1 cellular context compared by ENCODE assay signal in genomic region chr15:66851226-66852063, GRCh38.
A peak's percentile ranks its signal among the peaks of the same experiment; 100 is the strongest.
TF ChIP-seq lines count a peak whose summit lies in the region.

No MANE protein-coding gene starts in this region.

TF ChIP-seq in K562, 482 proteins besides CTCF, POLR2A, EP300 and RAD21 (continued from another document and continues in another):
- TF ChIP-seq HMGXB4 (CRISPR knock-in tag; IDR thresholded peaks at IDR 0.05) (no peak), ZNF830 (CRISPR knock-in tag; IDR thresholded peaks at IDR 0.05) (no peak), CGGBP1 (CRISPR knock-in tag; IDR thresholded peaks at IDR 0.05) (no peak), HMG20A (CRISPR knock-in tag; conservative IDR thresholded peaks at IDR 0.05) (no peak), TSHZ1 (CRISPR knock-in tag; IDR thresholded peaks at IDR 0.05) (no peak), GABPB2 (CRISPR knock-in tag; conservative IDR thresholded peaks at IDR 0.05) (no peak), MCM7 (IDR thresholded peaks at IDR 0.05) (no peak), NR0B1 (IDR thresholded peaks at IDR 0.05; ENCODE audit: partially characterized antibody) (no peak), ETV1 (tag; conservative IDR thresholded peaks at IDR 0.05; ENCODE audit: low read depth) (no peak), C11orf30 (IDR thresholded peaks at IDR 0.05; ENCODE audit: low read depth) (no peak), FOXO4 (CRISPR knock-in tag; IDR thresholded peaks at IDR 0.05) (no peak), CSDE1 (IDR thresholded peaks at IDR 0.05) (no peak), CCAR2 (IDR thresholded peaks at IDR 0.05; ENCODE audit: low read depth, low read length) (no peak), MEIS2 (IDR thresholded peaks at IDR 0.05; ENCODE audit: partially characterized antibody) (peak; percentile 3), E2F6 (IDR thresholded peaks at IDR 0.05; ENCODE audit: borderline replicate concordance in 1 of 2, extremely low read depth in 1 of 2, insufficient read depth in 1 of 2, insufficient read length in 1 of 2, low read depth in 1 of 2, low read length in 1 of 2, poor library complexity in 1 of 2, severe bottlenecking in 1 of 2) (peak; percentile 37 to 65), MCM2 (IDR thresholded peaks at IDR 0.05; ENCODE audit: low read depth) (no peak), ZNF445 (CRISPR knock-in tag; IDR thresholded peaks at IDR 0.05; ENCODE audit: low read depth) (no peak), DMBX1 (CRISPR knock-in tag; IDR thresholded peaks at IDR 0.05; ENCODE audit: borderline replicate concordance) (0 out of 2 replicates have a peak, but pooled peaks have one; percentile 15), SRSF3 (IDR thresholded peaks at IDR 0.05; ENCODE audit: insufficient read depth, low read length) (no peak), THAP12 (CRISPR knock-in tag; IDR thresholded peaks at IDR 0.05) (no peak), THAP7 (CRISPR knock-in tag; IDR thresholded peaks at IDR 0.05) (no peak), UBTF (IDR thresholded peaks at IDR 0.05; ENCODE audit: borderline replicate concordance in 1 of 2, low read depth in 2 of 2, low read length in 2 of 2) (0 out of 4 replicates have a peak, but pooled peaks of 1 of the 2 experiments have one; percentile 23), U2AF2 (optimal IDR thresholded peaks at IDR 0.05; ENCODE audit: low read depth, low read length) (no peak), SMC3 (conservative IDR thresholded peaks at IDR 0.05; ENCODE audit: insufficient read depth, low read depth, low read length) (peak; percentile 94), HNRNPUL1 (IDR thresholded peaks at IDR 0.05; ENCODE audit: low read length) (no peak), IFI16 (CRISPR knock-in tag; IDR thresholded peaks at IDR 0.05) (no peak), ZBTB33 (CRISPR knock-in tag; IDR thresholded peaks at IDR 0.05) (peak; percentile 59; the same call in 1 of the 2 replicates), XRCC4 (IDR thresholded peaks at IDR 0.05; ENCODE audit: extremely low read depth, insufficient read depth, insufficient read length) (no peak), ZNF592 (IDR thresholded peaks at IDR 0.05) (peak; percentile 65; the same call in 1 of the 2 replicates), PYGO2 (tag; IDR thresholded peaks at IDR 0.05) (no peak), ZBTB9 (CRISPR knock-in tag; IDR thresholded peaks at IDR 0.05) (no peak), TRIM28 (IDR thresholded peaks at IDR 0.05) (no peak)
